ENCODE assay signal across 1 cellular context in genomic region chr6:129516005-129516404, GRCh38.
TF ChIP-seq lines count a peak whose summit lies in the region.

No MANE protein-coding gene starts in this region.

TF ChIP-seq in GM23338, 12 proteins besides CTCF, POLR2A, EP300 and RAD21 (continued from another document):
- TF ChIP-seq ZNF462 (CRISPR knock-in tag; IDR thresholded peaks at IDR 0.05) (no peak), EZH2 (IDR thresholded peaks at IDR 0.05; ENCODE audit: low read depth, unreplicated experiment) (no peak), NANOG (IDR thresholded peaks at IDR 0.05; ENCODE audit: borderline replicate concordance) (no peak), REST (IDR thresholded peaks at IDR 0.05; ENCODE audit: unreplicated experiment) (no peak), ZNF114 (CRISPR knock-in tag; IDR thresholded peaks at IDR 0.05) (no peak)
